In the genomic region with DNA sequence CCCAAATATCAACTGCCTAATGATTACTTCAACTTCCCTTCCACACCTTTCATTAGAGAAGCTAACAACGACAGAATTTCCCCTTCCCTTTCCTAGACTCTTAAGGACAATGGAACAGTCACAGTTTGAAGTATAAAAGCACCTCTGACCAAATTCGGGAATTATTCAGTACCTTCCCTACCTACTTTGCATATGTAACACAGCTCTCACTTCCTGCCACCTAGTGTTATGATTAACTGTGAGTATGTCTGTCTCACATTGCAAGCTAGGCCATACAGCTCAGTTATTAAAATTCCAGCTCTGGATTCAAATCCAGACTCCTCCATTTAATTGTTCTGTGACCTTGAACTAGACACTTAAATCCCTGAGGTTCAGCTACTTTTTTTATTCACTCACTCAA, we compare ENCODE assay signal across 14 cellular contexts. TPM values are rescaled to one million over a fixed set of nuclear protein-coding genes. Genes with fewer than 3 reads are reported as not detected.
DNase-seq lines count a peak whose midpoint lies in the region; ATAC-seq and TF ChIP-seq lines count a peak whose summit lies in the region.
"Had no signal": no experiment of that assay in that cellular context is flagged by ENCODE, and none has a peak within 500 bp of the region (broad histone marks: within the 10 kb centered on the region; RNA-seq: fewer than 3 reads in every experiment).

No MANE protein-coding gene starts in this region.

- H3K36me3 ChIP-seq in sigmoid colon (no peaks in the 10 kb centered on the region), right atrium auricular region (no peaks in the 10 kb centered on the region)

- H3K9me3 Mint-ChIP-seq in WTC11 = peaks cover 17% of the 10 kb centered on the region
- peaks cover 6% of the 10 kb centered on the region for H3K9me3 Mint-ChIP-seq in activated CD4-positive, alpha-beta T cell treated with anti-CD3 and anti-CD28 coated beads for 36 hours (ENCODE audit: low read depth)

- no peak for TF ChIP-seq POLR2A in sigmoid colon (IDR thresholded peaks at IDR 0.05)

- peaks cover 9% of the 10 kb centered on the region for H3K36me3 Mint-ChIP-seq in WTC11
- no peaks in the 10 kb centered on the region for H3K36me3 Mint-ChIP-seq in activated CD4-positive, alpha-beta T cell treated with anti-CD3 and anti-CD28 coated beads for 36 hours (ENCODE audit: low read depth)

- intact Hi-C loops in sigmoid colon (cut with DNase I) = no loop called here
- intact Hi-C loops in activated CD4-positive, alpha-beta T cell treated with anti-CD3 and anti-CD28 coated beads for 36 hours (cut with DNase I, micrococcal nuclease) = no loop called here

- CTCF ChIA-PET in WTC11 (lab: Charles Lee) = interaction anchor here (1.0 to 1.3 kb wide), 2 partner anchors 425 to 813 kb away, joined by 3 to 5 read pairs; no protein-coding TSS in a partner anchor
- CTCF ChIA-PET in activated CD4-positive, alpha-beta T cell treated with anti-CD3 and anti-CD28 coated beads for 36 hours (lab: Charles Lee) = no interaction called here

- ATAC-seq in GM18519 (IDR thresholded peaks at IDR 0.05; ENCODE audit: low FRiP score, unreplicated experiment) = peak; percentile 66
- peak; percentile 66 for ATAC-seq in GM21576 (IDR thresholded peaks at IDR 0.05; ENCODE audit: unreplicated experiment)
- peak; percentile 62 for ATAC-seq in HG03108 (IDR thresholded peaks at IDR 0.05; ENCODE audit: unreplicated experiment)
- ATAC-seq in WTC11 = peak; percentile 38
- ATAC-seq in activated CD4-positive, alpha-beta T cell treated with anti-CD3 and anti-CD28 coated beads for 36 hours = no peak
- ATAC-seq: stimulated activated naive CD8-positive, alpha-beta T cell treated with anti-CD3 and anti-CD28 coated beads, Interleukin-15, amount 100 ng/mL, for 72 hours had no signal

- POLR2A ChIA-PET in WTC11 (lab: Charles Lee) = no interaction called here
- POLR2A ChIA-PET in activated CD4-positive, alpha-beta T cell treated with anti-CD3 and anti-CD28 coated beads for 36 hours (lab: Charles Lee) = no interaction called here

- DNase-seq in WTC11 (ENCODE audit: low spot score) = no peak
- DNase-seq in sigmoid colon = no peak
- DNase-seq in NCI-H2081 treated with DMSO at 0.1 percent for 48 hours (lab: John Stamatoyannopoulos, UW) = no peak
- DNase-seq in right atrium auricular region (ENCODE audit: low spot score) = no peak
- DNase-seq in activated CD4-positive, alpha-beta T cell treated with anti-CD3 and anti-CD28 coated beads for 36 hours = no peak
- DNase-seq: activated CD4-positive, alpha-beta T cell treated with anti-CD3 and anti-CD28 coated beads, Interleukin-2, amount 50 U/mL, for 48 hours; NCI-H2029 treated with DMSO at 0.1 percent for 48 hours; stimulated activated CD4-positive, alpha-beta T cell treated with anti-CD3 and anti-CD28 coated beads, Interleukin-4, amount 100 ng/mL, for 24 hours; stimulated activated naive CD8-positive, alpha-beta T cell treated with anti-CD3 and anti-CD28 coated beads, Interleukin-15, amount 100 ng/mL, for 72 hours; T-helper 1 cell had no signal

- no peak overlapping the region for H3K27ac ChIP-seq in sigmoid colon
- no peak overlapping the region for H3K27ac ChIP-seq in right atrium auricular region

- 49 to 53% methylated on average over 2 of the region's 2 CpGs for WGBS in sigmoid colon, 2 donors

- no peak for TF ChIP-seq CTCF in WTC11 (IDR thresholded peaks at IDR 0.05)
- TF ChIP-seq CTCF in sigmoid colon (IDR thresholded peaks at IDR 0.05) = no peak
- no peak for TF ChIP-seq CTCF in right atrium auricular region (IDR thresholded peaks at IDR 0.05)

- TF ChIP-seq EP300 in sigmoid colon (IDR thresholded peaks at IDR 0.05) = no peak

- H3K4me1 ChIP-seq in sigmoid colon = no peaks in the 10 kb centered on the region
- H3K4me1 ChIP-seq in right atrium auricular region = no peaks in the 10 kb centered on the region

- H3K4me3 Mint-ChIP-seq in WTC11 = no peak overlapping the region
- H3K4me3 Mint-ChIP-seq in activated CD4-positive, alpha-beta T cell treated with anti-CD3 and anti-CD28 coated beads for 36 hours = no peak overlapping the region
- H3K4me3 Mint-ChIP-seq: stimulated activated naive CD8-positive, alpha-beta T cell treated with anti-CD3 and anti-CD28 coated beads, Interleukin-15, amount 100 ng/mL, for 72 hours had no signal

- H3K27me3 ChIP-seq in sigmoid colon (no peaks in the 10 kb centered on the region), right atrium auricular region (no peaks in the 10 kb centered on the region)

- no peaks in the 10 kb centered on the region; the same call in 1 of the 2 replicates for H3K27me3 Mint-ChIP-seq in WTC11 (ENCODE audit: low read depth)
- H3K27me3 Mint-ChIP-seq in activated CD4-positive, alpha-beta T cell treated with anti-CD3 and anti-CD28 coated beads for 36 hours = peaks cover 17% of the 10 kb centered on the region

- 0 out of 2 replicates have a peak overlapping the region, but pooled peaks have one; percentile 35 for H3K27ac Mint-ChIP-seq in WTC11
- H3K27ac Mint-ChIP-seq in activated CD4-positive, alpha-beta T cell treated with anti-CD3 and anti-CD28 coated beads for 36 hours = no peak overlapping the region
- H3K27ac Mint-ChIP-seq: stimulated activated naive CD8-positive, alpha-beta T cell treated with anti-CD3 and anti-CD28 coated beads, Interleukin-15, amount 100 ng/mL, for 72 hours had no signal

- H3K4me3 ChIP-seq in sigmoid colon = no peak overlapping the region
- H3K4me3 ChIP-seq in right atrium auricular region = no peak overlapping the region

- H3K9me3 ChIP-seq in sigmoid colon (peaks cover 0 to 5% (median 0%) of the 10 kb centered on the region in 4 donors), right atrium auricular region (peaks cover 0 to 18% of the 10 kb centered on the region in 2 donors)

- H3K4me1 Mint-ChIP-seq in WTC11 = peaks cover 14% of the 10 kb centered on the region
- H3K4me1 Mint-ChIP-seq in activated CD4-positive, alpha-beta T cell treated with anti-CD3 and anti-CD28 coated beads for 36 hours = no peaks in the 10 kb centered on the region
- H3K4me1 Mint-ChIP-seq: stimulated activated naive CD8-positive, alpha-beta T cell treated with anti-CD3 and anti-CD28 coated beads, Interleukin-15, amount 100 ng/mL, for 72 hours had no signal

TF ChIP-seq in WTC11, 78 proteins besides CTCF, POLR2A, EP300 and RAD21:
- no peak for TF ChIP-seq FOXK1 (CRISPR knock-in tag; IDR thresholded peaks at IDR 0.05)
- TF ChIP-seq SMAD4 (CRISPR knock-in tag; IDR thresholded peaks at IDR 0.05) = no peak
- no peak for TF ChIP-seq MXD4 (CRISPR knock-in tag; IDR thresholded peaks at IDR 0.05; ENCODE audit: borderline replicate concordance)
- no peak for TF ChIP-seq TEAD1 (CRISPR knock-in tag; IDR thresholded peaks at IDR 0.05)
- TF ChIP-seq ZNF232 (CRISPR knock-in tag; IDR thresholded peaks at IDR 0.05) = no peak
- TF ChIP-seq ZNF671 (CRISPR knock-in tag; IDR thresholded peaks at IDR 0.05) = no peak
- TF ChIP-seq NFATC4 (CRISPR knock-in tag; IDR thresholded peaks at IDR 0.05) = no peak
- TF ChIP-seq, protein P1, sequence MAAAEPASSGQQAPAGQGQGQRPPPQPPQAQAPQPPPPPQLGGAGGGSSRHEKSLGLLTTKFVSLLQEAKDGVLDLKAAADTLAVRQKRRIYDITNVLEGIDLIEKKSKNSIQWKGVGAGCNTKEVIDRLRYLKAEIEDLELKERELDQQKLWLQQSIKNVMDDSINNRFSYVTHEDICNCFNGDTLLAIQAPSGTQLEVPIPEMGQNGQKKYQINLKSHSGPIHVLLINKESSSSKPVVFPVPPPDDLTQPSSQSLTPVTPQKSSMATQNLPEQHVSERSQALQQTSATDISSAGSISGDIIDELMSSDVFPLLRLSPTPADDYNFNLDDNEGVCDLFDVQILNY (CRISPR knock-in tag; IDR thresholded peaks at IDR 0.05) = no peak
- TF ChIP-seq NFE2L1 (CRISPR knock-in tag; IDR thresholded peaks at IDR 0.05) = no peak
TF ChIP-seq in WTC11: peak in this region for 0.

RNA-seq across cellular contexts. Expression of a gene that starts 44.8 kb away (rescaled TPM):
- total RNA-seq in WTC11 (2021) (0.37 to 0.66 TPM (median 0.60 TPM) in 3 replicates), sigmoid colon (10 to 100 TPM in 1 of 4 donors, 1 to 10 TPM in 3; 4.8 to 11.8 (median 5.1) TPM), right atrium auricular region (not detected)
- under 1 TPM; under 0.01 to 0.92 (median 0.52) TPM for polyA plus RNA-seq in sigmoid colon
- not detected for total RNA-seq in activated CD4-positive, alpha-beta T cell treated with anti-CD3 and anti-CD28 coated beads for 36 hours
- total RNA-seq: pulmonary artery endothelial cell had no signal

RNA-seq across cellular contexts. Expression of a gene that starts 48.7 kb away (rescaled TPM):
- total RNA-seq in WTC11 (2021) (0.90 to 1.4 TPM (median 1.1 TPM) in 3 replicates), sigmoid colon (1 to 10 TPM; 1.1 to 2.2 (median 1.2) TPM), right atrium auricular region (under 1 TPM; 0.07 to 0.79 TPM)
- polyA plus RNA-seq in sigmoid colon = under 1 TPM in 1 of 3 donors, not detected in 2; 0.23 TPM
- total RNA-seq in activated CD4-positive, alpha-beta T cell treated with anti-CD3 and anti-CD28 coated beads for 36 hours = 1 to 10 TPM; 1.4 to 1.5 TPM
